Comparison of ENCODE assay signal across 25 cellular contexts in the genomic region with DNA sequence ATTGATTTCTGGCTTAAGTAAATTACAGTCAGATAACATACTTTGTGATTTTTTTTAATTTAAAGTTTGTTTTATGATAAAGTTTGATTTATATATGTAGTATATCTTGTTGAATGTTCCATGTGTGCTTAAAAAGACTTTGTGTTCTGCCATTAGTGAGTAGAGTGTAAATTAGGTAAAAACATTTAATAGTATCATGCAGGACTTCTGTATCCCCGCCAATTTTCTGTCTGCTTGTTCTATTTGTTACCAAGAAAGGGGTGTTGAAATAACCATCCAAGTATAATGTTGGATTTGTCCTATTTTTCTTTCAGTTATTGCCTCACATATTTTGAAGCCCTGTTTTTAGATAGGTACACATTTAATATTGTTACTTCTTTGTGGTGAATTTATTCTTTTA.
DNase-seq lines count a peak whose midpoint lies in the region; ATAC-seq, FAIRE-seq and TF ChIP-seq lines count a peak whose summit lies in the region.
"Had no signal": no experiment of that assay in that cellular context is flagged by ENCODE, and none has a peak within 500 bp of the region (broad histone marks: within the 10 kb centered on the region; RNA-seq: fewer than 3 reads in every experiment).

No MANE protein-coding gene starts in this region.

- no peak for ATAC-seq in HepG2
- ATAC-seq in left lobe of liver, result peak; percentile 52
- ATAC-seq: GM12878 had no signal

- TF ChIP-seq RAD21 in liver (IDR thresholded peaks at IDR 0.05) (peak in 1 of 2 donors; percentile 20), HepG2 (CRISPR knock-in tag; IDR thresholded peaks at IDR 0.05) (no peak)

- 39% methylated on average over 1 of the region's 1 CpG for WGBS in liver
- WGBS in HepG2 (ENCODE audit: low lambda C conversion rate), result 3% methylated on average over 1 of the region's 1 CpG
- WGBS in small intestine, 3 donors, result 68 to 78% (median 73%) methylated on average over 1 of the region's 1 CpG

- TF ChIP-seq EP300 in HepG2 (IDR thresholded peaks at IDR 0.05; ENCODE audit: low read depth in 2 of 2, low read length in 2 of 2), result no peak
- no peak for TF ChIP-seq EP300 in HepG2 (CRISPR knock-in tag; IDR thresholded peaks at IDR 0.05; ENCODE audit: borderline replicate concordance)

- H3K27ac ChIP-seq in liver (ENCODE audit: low read depth in 1 of 2, low read length in 2 of 2) (peak overlapping the region; percentile 2 to 12), HepG2 (ENCODE audit: extremely low read length, insufficient read depth, low read length) (no peak overlapping the region), small intestine (ENCODE audit: low read depth in 1 of 2, low read length in 1 of 2) (no peak overlapping the region)
- H3K27ac ChIP-seq: 22Rv1; BLaER1 treated with 17β-estradiol and CSF1 and Interleukin-3, amounts not matched to agents 10 nM and 100 nM; GM23248 had no signal

- H3K4me3 Mint-ChIP-seq in HFFc6, result no peak overlapping the region
- H3K4me3 Mint-ChIP-seq: CD14-positive monocyte; CD4-positive, alpha-beta T cell; CD8-positive, alpha-beta memory T cell had no signal

- BruUV-seq in HepG2 (replicated peaks; lab: Mats Ljungman, UMichigan), result no TSS peak

- no peak overlapping the region for H3K27ac Mint-ChIP-seq in HFFc6
- H3K27ac Mint-ChIP-seq: CD14-positive monocyte; CD4-positive, alpha-beta T cell; CD8-positive, alpha-beta memory T cell had no signal

- FAIRE-seq in HepG2 (lab: Jason Lieb, UNC) (no peak), small intestine (lab: Jason Lieb, UNC) (peak; percentile 51)
- FAIRE-seq: A204.1, D721Med, GM12878, GM19239, H1 had no signal

- intact Hi-C loops in HepG2 (cut with micrococcal nuclease; ENCODE audit: unreplicated experiment), result no loop called here

- no peak overlapping the region for H2AFZ ChIP-seq in HepG2 (ENCODE audit: low read length)
- H2AFZ ChIP-seq: GM23248 had no signal

- H3K9ac ChIP-seq in liver (ENCODE audit: low read depth in 1 of 2, low read length in 2 of 2) (peak overlapping the region in 1 of 2 donors; percentile 47), HepG2 (ENCODE audit: insufficient read depth, low read depth, low read length) (no peak overlapping the region)
- H3K9ac ChIP-seq: BLaER1 treated with 17β-estradiol and CSF1 and Interleukin-3, amounts not matched to agents 10 nM and 100 nM; GM23248 had no signal

- H3K4me2 ChIP-seq in HepG2 (ENCODE audit: low read depth, low read length), result no peak overlapping the region
- H3K4me2 ChIP-seq: BLaER1 treated with 17β-estradiol and CSF1 and Interleukin-3, amounts not matched to agents 10 nM and 100 nM had no signal

- H3K4me1 ChIP-seq in liver (ENCODE audit: control insufficient read depth in 4 of 4, insufficient read depth in 4 of 4, low read length in 3 of 4) (peaks cover 2 to 8% (median 7%) of the 10 kb centered on the region in 4 donors), HepG2 (ENCODE audit: insufficient read depth, low read length) (no peaks in the 10 kb centered on the region), small intestine (ENCODE audit: control insufficient read depth in 2 of 2, insufficient read depth in 1 of 2, low read depth in 1 of 2, low read length in 1 of 2) (no peaks in the 10 kb centered on the region)
- H3K4me1 ChIP-seq: BE2C; BLaER1 treated with 17β-estradiol and CSF1 and Interleukin-3, amounts not matched to agents 10 nM and 100 nM had no signal

- in situ Hi-C loops in HepG2 (cut with HindIII; ENCODE audit: extremely low pct_ligation_motif_present, low pct_unique_long_range_greater_than_20kb), result no loop called here

- H3K4me3 ChIP-seq in liver (ENCODE audit: low read depth in 1 of 3, low read length in 3 of 3) (no peak overlapping the region), HepG2 (replicated peaks in 1 of 3; ENCODE audit: insufficient read depth in 1 of 3, low read depth in 2 of 3, low read length in 3 of 3) (no peak overlapping the region), small intestine (ENCODE audit: low read depth in 1 of 2, low read length in 2 of 2) (no peak overlapping the region)
- H3K4me3 ChIP-seq: BLaER1 treated with 17β-estradiol and CSF1 and Interleukin-3, amounts not matched to agents 10 nM and 100 nM; GM12878; GM23248 had no signal

- no peak for DNase-seq in HepG2 (ENCODE audit: low spot score)
- DNase-seq in left lobe of liver (ENCODE audit: low spot score), result no peak
- DNase-seq in small intestine, result no peak
- DNase-seq in HFFc6, result no peak
- no peak for DNase-seq in AG08396 (ENCODE audit: low spot score)
- DNase-seq: AML-193; BE2C; CD4-positive, alpha-beta T cell; CD8-positive, alpha-beta memory T cell; DMS 273 treated with DMSO at 0.1 percent for 48 hours; DMS79; EL; GDM1; GM23248; H7; HCEC 1CT had no signal

- TF ChIP-seq POLR2A in HepG2 (IDR thresholded peaks at IDR 0.05; ENCODE audit: insufficient read depth in 1 of 2, low read depth in 2 of 2, low read length in 2 of 2), result no peak

- peaks cover 31% of the 10 kb centered on the region for H3K9me3 Mint-ChIP-seq in HFFc6

- no peaks in the 10 kb centered on the region for H3K27me3 ChIP-seq in liver (ENCODE audit: control insufficient read depth in 4 of 4, insufficient read depth in 4 of 4, low read length in 3 of 4)
- no peaks in the 10 kb centered on the region for H3K27me3 ChIP-seq in HepG2 (ENCODE audit: control insufficient read depth in 1 of 2, insufficient read depth in 2 of 2, low read length in 2 of 2)
- no peaks in the 10 kb centered on the region for H3K27me3 ChIP-seq in small intestine (ENCODE audit: control insufficient read depth in 2 of 2, insufficient read depth in 2 of 2, low read length in 2 of 2)
- H3K27me3 ChIP-seq: BE2C; BLaER1 treated with 17β-estradiol and CSF1 and Interleukin-3, amounts not matched to agents 10 nM and 100 nM had no signal

- no peaks in the 10 kb centered on the region for H4K20me1 ChIP-seq in HepG2 (ENCODE audit: insufficient read depth, low read length)
- H4K20me1 ChIP-seq: BLaER1 treated with 17β-estradiol and CSF1 and Interleukin-3, amounts not matched to agents 10 nM and 100 nM had no signal

- H3K36me3 ChIP-seq in liver (ENCODE audit: control insufficient read depth in 4 of 4, insufficient read depth in 3 of 4, low read depth in 1 of 4, low read length in 3 of 4) (no peaks in the 10 kb centered on the region), HepG2 (replicated peaks in 1 of 2; ENCODE audit: control insufficient read depth in 1 of 2, insufficient read depth in 2 of 2, low read length in 2 of 2) (no peaks in the 10 kb centered on the region), small intestine (ENCODE audit: control insufficient read depth in 2 of 2, insufficient read depth in 2 of 2, low read length in 2 of 2) (no peaks in the 10 kb centered on the region)
- H3K36me3 ChIP-seq: BE2C; BLaER1 treated with 17β-estradiol and CSF1 and Interleukin-3, amounts not matched to agents 10 nM and 100 nM had no signal

- H3K27me3 Mint-ChIP-seq in HFFc6 (ENCODE audit: insufficient read depth), result no peaks in the 10 kb centered on the region
- H3K27me3 Mint-ChIP-seq: CD4-positive, alpha-beta T cell had no signal

- no peak for TF ChIP-seq CTCF in liver (IDR thresholded peaks at IDR 0.05; ENCODE audit: low read depth, low read length, missing input control)
- TF ChIP-seq CTCF in HepG2 (CRISPR knock-in tag; IDR thresholded peaks at IDR 0.05), result no peak
- no peak for TF ChIP-seq CTCF in HFFc6 (IDR thresholded peaks at IDR 0.05)

- no peaks in the 10 kb centered on the region for H3K79me2 ChIP-seq in HepG2 (ENCODE audit: insufficient read depth, low read length)

- POLR2A ChIA-PET in HepG2 (lab: Yijun Ruan, JAX), result no interaction called here

- no peaks in the 10 kb centered on the region for H3K4me1 Mint-ChIP-seq in HFFc6 (ENCODE audit: low read depth)
- H3K4me1 Mint-ChIP-seq: CD14-positive monocyte had no signal

- H3K36me3 Mint-ChIP-seq in HFFc6 (ENCODE audit: low read depth), result 0 out of 2 replicates have a peak, but pooled peaks cover 7% of the 10 kb centered on the region
- H3K36me3 Mint-ChIP-seq: CD14-positive monocyte had no signal

- CTCF ChIA-PET in HepG2 (lab: Yijun Ruan, JAX; ENCODE audit: low intra/inter-chr PET ratio, low total read pairs), result no interaction called here

- no peaks in the 10 kb centered on the region for H3K9me3 ChIP-seq in liver (ENCODE audit: control insufficient read depth in 4 of 4, low read length in 3 of 4)
- H3K9me3 ChIP-seq in HepG2 (ENCODE audit: low read length), result no peaks in the 10 kb centered on the region
- no peaks in the 10 kb centered on the region for H3K9me3 ChIP-seq in small intestine (ENCODE audit: control insufficient read depth, low read depth)
- H3K9me3 ChIP-seq: BE2C had no signal

TF ChIP-seq in liver, 16 proteins besides CTCF, POLR2A, EP300 and RAD21:
- TF ChIP-seq RXRA (IDR thresholded peaks at IDR 0.05) (peak in 1 of 2 donors; percentile 24), TAF1 (conservative IDR thresholded peaks at IDR 0.05) (no peak), HNF4A (conservative IDR thresholded peaks at IDR 0.05) (peak; percentile 17)
- TF ChIP-seq, protein P1, sequence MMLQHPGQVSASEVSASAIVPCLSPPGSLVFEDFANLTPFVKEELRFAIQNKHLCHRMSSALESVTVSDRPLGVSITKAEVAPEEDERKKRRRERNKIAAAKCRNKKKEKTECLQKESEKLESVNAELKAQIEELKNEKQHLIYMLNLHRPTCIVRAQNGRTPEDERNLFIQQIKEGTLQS (IDR thresholded peaks at IDR 0.05), result no peak
- TF ChIP-seq, protein P2, sequence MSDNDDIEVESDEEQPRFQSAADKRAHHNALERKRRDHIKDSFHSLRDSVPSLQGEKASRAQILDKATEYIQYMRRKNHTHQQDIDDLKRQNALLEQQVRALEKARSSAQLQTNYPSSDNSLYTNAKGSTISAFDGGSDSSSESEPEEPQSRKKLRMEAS (IDR thresholded peaks at IDR 0.05), result no peak

TF ChIP-seq in HepG2, 621 proteins besides CTCF, POLR2A, EP300 and RAD21:
- TF ChIP-seq FOXC1 (CRISPR knock-in tag; IDR thresholded peaks at IDR 0.05; ENCODE audit: borderline replicate concordance) (no peak), NFE2 (CRISPR knock-in tag; IDR thresholded peaks at IDR 0.05) (no peak), SMAD9 (CRISPR knock-in tag; IDR thresholded peaks at IDR 0.05) (no peak), CBX5 (CRISPR knock-in tag; IDR thresholded peaks at IDR 0.05; ENCODE audit: borderline replicate concordance) (no peak), AGO1 (IDR thresholded peaks at IDR 0.05; ENCODE audit: low read depth, low read length, poor library complexity, severe bottlenecking) (no peak), SMAD3 (CRISPR knock-in tag; IDR thresholded peaks at IDR 0.05) (no peak), HIVEP1 (CRISPR knock-in tag; IDR thresholded peaks at IDR 0.05) (no peak), PPARG (CRISPR knock-in tag; conservative IDR thresholded peaks at IDR 0.05) (no peak), REXO4 (CRISPR knock-in tag; IDR thresholded peaks at IDR 0.05; ENCODE audit: borderline replicate concordance) (no peak)
- TF ChIP-seq, protein P3, sequence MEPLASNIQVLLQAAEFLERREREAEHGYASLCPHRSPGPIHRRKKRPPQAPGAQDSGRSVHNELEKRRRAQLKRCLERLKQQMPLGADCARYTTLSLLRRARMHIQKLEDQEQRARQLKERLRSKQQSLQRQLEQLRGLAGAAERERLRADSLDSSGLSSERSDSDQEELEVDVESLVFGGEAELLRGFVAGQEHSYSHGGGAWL (CRISPR knock-in tag; IDR thresholded peaks at IDR 0.05), result no peak
TF ChIP-seq in HepG2: peak in this region for 0.

Comparison
In these comparisons a context has a peak if more than half of its experiments do, and no peak if none do; other contexts are left out.
1. H3K27ac ChIP-seq: peak in liver (2 of 2); none in HepG2 (single experiment) and small intestine (0 of 2).